In the genomic region with DNA sequence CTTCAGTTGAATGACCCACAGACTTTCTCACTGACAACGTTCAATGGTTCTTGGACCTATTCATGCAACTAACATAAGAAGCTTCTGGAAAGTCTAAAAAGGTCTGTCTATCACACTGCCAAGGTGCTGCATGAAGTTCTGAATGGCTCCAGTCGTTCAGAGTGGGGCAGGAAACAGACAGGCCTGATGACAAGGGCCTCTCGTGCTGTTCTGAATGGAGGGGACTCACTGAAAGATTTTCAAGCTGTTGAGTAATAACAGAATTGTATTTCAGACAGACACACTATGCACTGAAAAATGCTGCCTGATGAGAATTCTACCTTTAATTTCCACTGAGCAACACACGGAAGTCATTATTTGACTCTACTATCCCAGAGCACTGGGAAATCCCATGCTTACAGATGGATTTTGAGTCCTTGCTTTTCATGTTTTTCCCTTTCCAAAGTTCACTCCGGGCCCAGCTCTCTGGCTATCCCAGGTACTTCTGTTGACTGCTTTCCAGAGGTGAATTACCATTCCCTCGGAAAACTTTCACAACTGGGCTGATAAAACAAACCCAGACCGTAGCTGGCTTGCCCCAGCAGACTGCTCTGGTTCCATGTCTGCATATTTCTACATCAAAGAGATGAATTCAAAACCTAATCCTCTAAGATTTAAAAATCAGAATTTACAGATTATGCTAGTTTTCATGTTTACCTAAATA, we compare ENCODE assay signal across 16 cellular contexts.
DNase-seq lines count a peak whose midpoint lies in the region; ATAC-seq and TF ChIP-seq lines count a peak whose summit lies in the region.
"Had no signal": no experiment of that assay in that cellular context is flagged by ENCODE, and none has a peak within 500 bp of the region (broad histone marks: within the 10 kb centered on the region; RNA-seq: fewer than 3 reads in every experiment).

No MANE protein-coding gene starts in this region.

- no peak overlapping the region for H3K23ac ChIP-seq in trophoblast cell (ENCODE audit: low read length)

- H3K27ac Mint-ChIP-seq in activated CD8-positive, alpha-beta T cell treated with anti-CD3 and anti-CD28 coated beads for 36 hours: no peak overlapping the region
- H3K27ac Mint-ChIP-seq in activated CD8-positive, alpha-beta T cell treated with anti-CD3 and anti-CD28 coated beads, Interleukin-2, amount 10 ng/mL, durations not matched to agents 7 days and 5 days: no peak overlapping the region
- peak overlapping the region; percentile 7 for H3K27ac Mint-ChIP-seq in activated B cell treated with CpG ODN at 0.5 μM for 24 hours
- H3K27ac Mint-ChIP-seq: GM23338 had no signal

- no peaks in the 10 kb centered on the region for H3K27me3 Mint-ChIP-seq in activated CD8-positive, alpha-beta T cell treated with anti-CD3 and anti-CD28 coated beads for 36 hours
- H3K27me3 Mint-ChIP-seq in activated CD8-positive, alpha-beta T cell treated with anti-CD3 and anti-CD28 coated beads, Interleukin-2, amount 10 ng/mL, durations not matched to agents 7 days and 5 days (ENCODE audit: low read depth): no peaks in the 10 kb centered on the region
- H3K27me3 Mint-ChIP-seq in activated B cell treated with CpG ODN at 0.5 μM for 24 hours: no peaks in the 10 kb centered on the region

- ATAC-seq in activated CD8-positive, alpha-beta T cell treated with anti-CD3 and anti-CD28 coated beads for 36 hours: peak; percentile 51
- ATAC-seq in activated CD8-positive, alpha-beta T cell treated with anti-CD3 and anti-CD28 coated beads, Interleukin-2, amount 10 ng/mL, durations not matched to agents 7 days and 5 days: no peak
- ATAC-seq in activated B cell treated with CpG ODN at 0.5 μM for 24 hours (ENCODE audit: low read depth) (no peak), GM19452 (IDR thresholded peaks at IDR 0.05; ENCODE audit: unreplicated experiment) (no peak), GM18873 (IDR thresholded peaks at IDR 0.05; ENCODE audit: low FRiP score, unreplicated experiment) (no peak)
- ATAC-seq: GM23338 had no signal

- peak overlapping the region; percentile 16 for H3K27ac ChIP-seq in layer of hippocampus (ENCODE audit: low read depth, low read length)
- H3K27ac ChIP-seq in trophoblast cell (ENCODE audit: low read depth, low read length): no peak overlapping the region

- H3K4ac ChIP-seq in trophoblast cell (ENCODE audit: low read depth, low read length): no peak overlapping the region

- no peak overlapping the region for H3K4me3 Mint-ChIP-seq in activated CD8-positive, alpha-beta T cell treated with anti-CD3 and anti-CD28 coated beads for 36 hours
- no peak overlapping the region for H3K4me3 Mint-ChIP-seq in activated CD8-positive, alpha-beta T cell treated with anti-CD3 and anti-CD28 coated beads, Interleukin-2, amount 10 ng/mL, durations not matched to agents 7 days and 5 days
- no peak overlapping the region for H3K4me3 Mint-ChIP-seq in activated B cell treated with CpG ODN at 0.5 μM for 24 hours
- H3K4me3 Mint-ChIP-seq: GM23338, neural crest cell had no signal

- WGBS in trophoblast cell (ENCODE audit: extremely low coverage, insufficient coverage, insufficient read length): no CpG with 5 or more reads among the region's 7 CpGs

- H3K4me3 ChIP-seq in trophoblast cell (ENCODE audit: low read depth, low read length): no peak overlapping the region
- H3K4me3 ChIP-seq: GM23338, heart left ventricle had no signal

- H3K79me1 ChIP-seq in trophoblast cell (ENCODE audit: low read length): no peaks in the 10 kb centered on the region

- POLR2A ChIA-PET in activated CD8-positive, alpha-beta T cell treated with anti-CD3 and anti-CD28 coated beads for 36 hours (lab: Charles Lee): interaction anchor here (1.3 to 2.1 kb wide), 2 partner anchors 69 to 350 kb away, joined by 3 to 5 read pairs; no protein-coding TSS in a partner anchor
- POLR2A ChIA-PET in activated CD8-positive, alpha-beta T cell treated with anti-CD3 and anti-CD28 coated beads, Interleukin-2, amount 10 ng/mL, durations not matched to agents 7 days and 5 days (lab: Charles Lee): no interaction called here
- POLR2A ChIA-PET in activated B cell treated with CpG ODN at 0.5 μM for 24 hours (lab: Charles Lee): no interaction called here

- peaks cover 10 to 11% of the 10 kb centered on the region in 2 experiments for H3K4me1 ChIP-seq in trophoblast cell (ENCODE audit: control insufficient read depth in 1 of 2, insufficient read depth in 2 of 2, low read length in 2 of 2)

- CTCF ChIA-PET in activated CD8-positive, alpha-beta T cell treated with anti-CD3 and anti-CD28 coated beads for 36 hours (lab: Charles Lee): interaction anchor here (1.1 to 3.8 kb wide), 7 partner anchors 8 to 343 kb away, joined by 3 to 21 read pairs (median 5); a partner anchor contains a TSS
- CTCF ChIA-PET in activated CD8-positive, alpha-beta T cell treated with anti-CD3 and anti-CD28 coated beads, Interleukin-2, amount 10 ng/mL, durations not matched to agents 7 days and 5 days (lab: Charles Lee): interaction anchor here (0.9 to 4.8 kb wide), 8 partner anchors 12 to 287 kb away, joined by 3 to 45 read pairs (median 8); no protein-coding TSS in a partner anchor
- CTCF ChIA-PET in activated B cell treated with CpG ODN at 0.5 μM for 24 hours (lab: Charles Lee): interaction anchor here (0.6 to 3.9 kb wide), 7 partner anchors 10 to 413 kb away, joined by 3 to 34 read pairs (median 4); no protein-coding TSS in a partner anchor

- no peaks in the 10 kb centered on the region for H3K79me2 ChIP-seq in trophoblast cell (ENCODE audit: control insufficient read depth, insufficient read depth, low read length, poor library complexity)

- no peak overlapping the region for H4K12ac ChIP-seq in trophoblast cell (ENCODE audit: low read depth, low read length)

- H4K8ac ChIP-seq in trophoblast cell (ENCODE audit: low read depth, low read length): no peak overlapping the region

- no peak overlapping the region for H2BK5ac ChIP-seq in trophoblast cell (ENCODE audit: low read depth, low read length, poor library complexity)

- H3K18ac ChIP-seq in trophoblast cell (ENCODE audit: low read length): no peak overlapping the region

- intact Hi-C loops in activated CD8-positive, alpha-beta T cell treated with anti-CD3 and anti-CD28 coated beads for 36 hours (cut with micrococcal nuclease): no loop called here
- intact Hi-C loops in activated B cell treated with CpG ODN at 0.5 μM for 24 hours (cut with micrococcal nuclease): no loop called here

- H3K27me3 ChIP-seq in layer of hippocampus (ENCODE audit: control insufficient read depth, insufficient read depth, low read length): no peaks in the 10 kb centered on the region
- H3K27me3 ChIP-seq in trophoblast cell (ENCODE audit: insufficient read depth, low read length): no peaks in the 10 kb centered on the region
- H3K27me3 ChIP-seq: heart left ventricle had no signal

- no peak for TF ChIP-seq CTCF in activated CD8-positive, alpha-beta T cell treated with anti-CD3 and anti-CD28 coated beads for 36 hours (IDR thresholded peaks at IDR 0.05)
- no peak for TF ChIP-seq CTCF in activated B cell treated with CpG ODN at 0.5 μM for 24 hours (IDR thresholded peaks at IDR 0.05)

- H2AK5ac ChIP-seq in trophoblast cell (ENCODE audit: low read length): no peak overlapping the region

- no peak overlapping the region for H2BK120ac ChIP-seq in trophoblast cell (ENCODE audit: insufficient read depth, low read length, poor library complexity)

- peaks cover 10 to 23% of the 10 kb centered on the region in 2 experiments for H3K36me3 ChIP-seq in trophoblast cell (ENCODE audit: control insufficient read depth in 1 of 2, insufficient read depth in 2 of 2, low read length in 2 of 2)

- H2BK12ac ChIP-seq in trophoblast cell (ENCODE audit: low read length): no peak overlapping the region

- H2AFZ ChIP-seq in trophoblast cell (ENCODE audit: insufficient read depth, low read length, poor library complexity): no peak overlapping the region
- H2AFZ ChIP-seq: GM23338 had no signal

- no peak for DNase-seq in activated CD8-positive, alpha-beta T cell treated with anti-CD3 and anti-CD28 coated beads for 36 hours
- no peak for DNase-seq in activated CD8-positive, alpha-beta T cell treated with anti-CD3 and anti-CD28 coated beads, Interleukin-2, amount 10 ng/mL, durations not matched to agents 7 days and 5 days
- no peak for DNase-seq in activated B cell treated with CpG ODN at 0.5 μM for 24 hours
- DNase-seq in trophoblast cell: peak; percentile 44 to 78
- no peak for DNase-seq in hippocampal formation (lab: John Stamatoyannopoulos, UW)
- DNase-seq: aorta, heart left ventricle, NCI-H1436, NCI-H2171 treated with DMSO at 0.1 percent for 48 hours, NCI-H748 treated with DMSO at 0.1 percent for 48 hours, SHP77 had no signal

- no peak overlapping the region for H4K91ac ChIP-seq in trophoblast cell (ENCODE audit: low read depth, low read length)

- no peaks in the 10 kb centered on the region for H3K9me3 Mint-ChIP-seq in activated CD8-positive, alpha-beta T cell treated with anti-CD3 and anti-CD28 coated beads for 36 hours
- no peaks in the 10 kb centered on the region for H3K9me3 Mint-ChIP-seq in activated CD8-positive, alpha-beta T cell treated with anti-CD3 and anti-CD28 coated beads, Interleukin-2, amount 10 ng/mL, durations not matched to agents 7 days and 5 days (ENCODE audit: insufficient read depth)
- H3K9me3 Mint-ChIP-seq in activated B cell treated with CpG ODN at 0.5 μM for 24 hours: no peaks in the 10 kb centered on the region
- H3K9me3 Mint-ChIP-seq: GM23338, neural crest cell had no signal

- peaks cover 39% of the 10 kb centered on the region for H3K36me3 Mint-ChIP-seq in activated CD8-positive, alpha-beta T cell treated with anti-CD3 and anti-CD28 coated beads for 36 hours (ENCODE audit: low read depth)
- H3K36me3 Mint-ChIP-seq in activated CD8-positive, alpha-beta T cell treated with anti-CD3 and anti-CD28 coated beads, Interleukin-2, amount 10 ng/mL, durations not matched to agents 7 days and 5 days (ENCODE audit: low read depth): peaks cover 57% of the 10 kb centered on the region
- H3K36me3 Mint-ChIP-seq in activated B cell treated with CpG ODN at 0.5 μM for 24 hours (ENCODE audit: low read depth): peaks cover 87% of the 10 kb centered on the region

- no peaks in the 10 kb centered on the region for H3K9me3 ChIP-seq in trophoblast cell (ENCODE audit: insufficient read depth, low read depth, low read length)
- H3K9me3 ChIP-seq: heart left ventricle had no signal

- H3K4me1 Mint-ChIP-seq in activated CD8-positive, alpha-beta T cell treated with anti-CD3 and anti-CD28 coated beads for 36 hours (ENCODE audit: low read depth): peaks cover 76% of the 10 kb centered on the region
- H3K4me1 Mint-ChIP-seq in activated CD8-positive, alpha-beta T cell treated with anti-CD3 and anti-CD28 coated beads, Interleukin-2, amount 10 ng/mL, durations not matched to agents 7 days and 5 days (ENCODE audit: low read depth): peaks cover 63% of the 10 kb centered on the region
- peaks cover 37% of the 10 kb centered on the region for H3K4me1 Mint-ChIP-seq in activated B cell treated with CpG ODN at 0.5 μM for 24 hours
- H3K4me1 Mint-ChIP-seq: GM23338 had no signal

- no peak overlapping the region for H3K4me2 ChIP-seq in trophoblast cell (ENCODE audit: low read length)
- H3K4me2 ChIP-seq: GM23338 had no signal

- no peak overlapping the region for H3K14ac ChIP-seq in trophoblast cell (ENCODE audit: low read length)

- no peak overlapping the region for H3K9ac ChIP-seq in trophoblast cell (ENCODE audit: low read length)

Comparison
In these comparisons a context has a peak if more than half of its experiments do, and no peak if none do; other contexts are left out.
1. DNase-seq: peak in trophoblast cell (2 of 2); none in activated CD8-positive, alpha-beta T cell treated with anti-CD3 and anti-CD28 coated beads for 36 hours (single experiment), activated CD8-positive, alpha-beta T cell treated with anti-CD3 and anti-CD28 coated beads, Interleukin-2, amount 10 ng/mL, durations not matched to agents 7 days and 5 days (single experiment), activated B cell treated with CpG ODN at 0.5 μM for 24 hours (single experiment) and hippocampal formation (0 of 2).